Comparison of ENCODE assay signal across 1 cellular context in the genomic region with DNA sequence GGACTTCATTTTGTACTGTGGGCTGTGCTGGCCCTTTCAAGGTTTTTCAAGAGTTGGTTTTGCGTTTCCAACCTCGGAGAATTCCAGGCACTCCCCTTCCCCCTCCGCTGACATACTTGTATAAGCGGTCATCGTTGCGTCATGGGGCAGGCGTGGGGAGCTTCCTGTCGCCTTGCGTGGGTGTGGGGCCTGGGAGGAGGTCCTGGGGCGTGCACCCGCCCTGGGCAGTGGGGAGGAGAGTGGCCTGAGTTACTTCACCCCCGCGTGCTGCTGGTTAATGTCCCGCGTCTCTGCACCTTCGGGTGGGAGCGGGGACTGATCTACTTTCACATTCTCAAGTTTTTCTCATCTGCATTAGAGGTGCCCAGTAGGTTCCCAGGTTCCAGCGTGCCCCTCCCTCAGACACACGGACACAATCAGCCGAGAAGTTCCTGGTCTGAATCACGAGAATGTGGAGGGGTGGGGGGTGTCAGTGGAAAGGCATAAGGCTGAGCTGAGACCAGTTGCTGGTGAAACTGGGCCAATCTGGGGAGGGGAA.
TF ChIP-seq lines count a peak whose summit lies in the region.

No MANE protein-coding gene starts in this region.

TF ChIP-seq in K562, 482 proteins besides CTCF, POLR2A, EP300 and RAD21 (continued from another document and continues in another):
- TF ChIP-seq, protein P1, sequence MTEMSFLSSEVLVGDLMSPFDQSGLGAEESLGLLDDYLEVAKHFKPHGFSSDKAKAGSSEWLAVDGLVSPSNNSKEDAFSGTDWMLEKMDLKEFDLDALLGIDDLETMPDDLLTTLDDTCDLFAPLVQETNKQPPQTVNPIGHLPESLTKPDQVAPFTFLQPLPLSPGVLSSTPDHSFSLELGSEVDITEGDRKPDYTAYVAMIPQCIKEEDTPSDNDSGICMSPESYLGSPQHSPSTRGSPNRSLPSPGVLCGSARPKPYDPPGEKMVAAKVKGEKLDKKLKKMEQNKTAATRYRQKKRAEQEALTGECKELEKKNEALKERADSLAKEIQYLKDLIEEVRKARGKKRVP (CRISPR knock-in tag; IDR thresholded peaks at IDR 0.05), result peak; percentile 81
- TF ChIP-seq MTA3 (IDR thresholded peaks at IDR 0.05; ENCODE audit: borderline replicate concordance), result peak; percentile 91
- 0 out of 2 replicates have a peak, but pooled peaks have one; percentile 19 for TF ChIP-seq CC2D1A (IDR thresholded peaks at IDR 0.05)
- no peak for TF ChIP-seq MAFF (IDR thresholded peaks at IDR 0.05; ENCODE audit: low read length)
- TF ChIP-seq KHSRP (IDR thresholded peaks at IDR 0.05), result peak; percentile 26; the same call in 1 of the 2 replicates
- no peak; the same call in 1 of the 2 replicates for TF ChIP-seq TGIF2 (CRISPR knock-in tag; IDR thresholded peaks at IDR 0.05)
- peak; percentile 70; the same call in 1 of the 2 replicates for TF ChIP-seq MTA1 (IDR thresholded peaks at IDR 0.05; ENCODE audit: borderline replicate concordance)
- TF ChIP-seq PHF20 (IDR thresholded peaks at IDR 0.05; ENCODE audit: partially characterized antibody), result no peak
- TF ChIP-seq LARP7 (IDR thresholded peaks at IDR 0.05), result peak; percentile 6; the same call in 1 of the 2 replicates
- TF ChIP-seq POLR2H (tag; IDR thresholded peaks at IDR 0.05; ENCODE audit: low read depth), result no peak
- TF ChIP-seq, protein P2, sequence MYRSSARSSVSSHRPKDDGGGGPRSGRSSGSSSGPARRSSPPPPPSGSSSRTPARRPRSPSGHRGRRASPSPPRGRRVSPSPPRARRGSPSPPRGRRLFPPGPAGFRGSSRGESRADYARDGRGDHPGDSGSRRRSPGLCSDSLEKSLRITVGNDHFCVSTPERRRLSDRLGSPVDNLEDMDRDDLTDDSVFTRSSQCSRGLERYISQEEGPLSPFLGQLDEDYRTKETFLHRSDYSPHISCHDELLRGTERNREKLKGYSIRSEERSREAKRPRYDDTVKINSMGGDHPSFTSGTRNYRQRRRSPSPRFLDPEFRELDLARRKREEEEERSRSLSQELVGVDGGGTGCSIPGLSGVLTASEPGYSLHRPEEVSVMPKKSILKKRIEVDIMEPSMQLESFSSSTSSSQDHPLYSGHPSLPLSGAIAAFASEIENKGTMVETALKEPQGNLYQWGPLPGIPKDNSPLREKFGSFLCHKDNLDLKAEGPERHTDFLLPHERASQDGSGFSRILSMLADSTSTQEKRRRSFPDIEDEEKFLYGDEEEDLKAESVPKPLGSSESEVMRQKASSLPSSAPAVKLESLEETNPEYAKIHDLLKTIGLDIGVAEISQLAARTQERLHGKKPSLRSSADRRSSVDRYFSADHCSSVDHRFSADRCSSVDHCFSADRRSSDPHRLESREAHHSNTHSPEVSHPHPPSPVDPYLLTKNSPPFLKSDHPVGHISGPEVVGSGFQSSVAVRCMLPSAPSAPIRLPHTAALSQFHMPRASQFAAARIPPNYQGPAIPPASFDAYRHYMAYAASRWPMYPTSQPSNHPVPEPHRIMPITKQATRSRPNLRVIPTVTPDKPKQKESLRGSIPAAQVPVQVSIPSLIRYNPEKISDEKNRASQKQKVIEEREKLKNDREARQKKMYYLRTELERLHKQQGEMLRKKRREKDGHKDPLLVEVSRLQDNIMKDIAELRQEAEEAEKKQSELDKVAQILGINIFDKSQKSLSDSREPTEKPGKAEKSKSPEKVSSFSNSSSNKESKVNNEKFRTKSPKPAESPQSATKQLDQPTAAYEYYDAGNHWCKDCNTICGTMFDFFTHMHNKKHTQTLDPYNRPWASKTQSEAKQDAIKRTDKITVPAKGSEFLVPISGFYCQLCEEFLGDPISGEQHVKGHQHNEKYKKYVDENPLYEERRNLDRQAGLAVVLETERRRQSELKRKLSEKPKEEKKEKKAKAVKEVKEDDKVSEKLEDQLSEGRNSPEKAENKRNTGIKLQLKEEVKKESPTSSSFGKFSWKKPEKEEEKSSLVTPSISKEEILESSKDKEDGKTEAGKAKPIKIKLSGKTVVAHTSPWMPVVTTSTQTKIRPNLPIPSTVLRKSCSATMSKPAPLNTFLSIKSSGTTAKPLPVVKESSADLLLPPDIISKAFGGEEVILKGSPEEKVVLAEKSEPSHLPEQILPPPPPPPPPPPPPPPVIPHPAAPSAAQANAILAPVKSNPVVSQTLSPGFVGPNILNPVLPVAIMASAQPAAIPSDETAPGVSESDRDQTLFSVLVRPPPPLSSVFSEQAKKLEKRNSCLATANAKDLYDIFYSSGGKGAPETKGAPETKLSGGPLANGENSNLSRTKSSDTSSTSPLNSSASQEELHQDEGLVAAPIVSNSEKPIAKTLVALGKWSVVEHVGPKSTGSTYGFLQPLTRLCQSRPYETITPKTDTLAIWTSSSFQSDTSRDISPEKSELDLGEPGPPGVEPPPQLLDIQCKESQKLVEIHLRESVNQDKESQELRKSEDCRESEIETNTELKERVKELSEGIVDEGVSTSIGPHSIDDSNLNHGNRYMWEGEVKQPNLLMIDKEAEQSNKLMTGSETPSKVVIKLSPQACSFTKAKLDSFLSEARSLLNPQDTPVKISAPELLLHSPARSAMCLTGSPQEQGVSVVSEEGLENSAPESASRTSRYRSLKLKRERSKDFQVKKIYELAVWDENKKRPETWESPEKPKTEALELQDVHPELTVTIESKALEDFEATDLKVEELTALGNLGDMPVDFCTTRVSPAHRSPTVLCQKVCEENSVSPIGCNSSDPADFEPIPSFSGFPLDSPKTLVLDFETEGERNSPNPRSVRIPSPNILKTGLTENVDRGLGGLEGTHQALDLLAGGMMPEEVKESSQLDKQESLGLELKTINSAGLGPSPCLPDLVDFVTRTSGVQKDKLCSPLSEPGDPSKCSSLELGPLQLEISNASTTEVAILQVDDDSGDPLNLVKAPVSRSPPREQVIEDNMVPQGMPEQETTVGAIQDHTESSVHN (IDR thresholded peaks at IDR 0.05; ENCODE audit: borderline replicate concordance in 1 of 2, low read depth in 1 of 2), result peak in 1 of 2 experiments; percentile 47; a peak in 1 of 4 replicates
- TF ChIP-seq ZNF140 (CRISPR knock-in tag; IDR thresholded peaks at IDR 0.05), result no peak
- no peak for TF ChIP-seq ZNF197 (CRISPR knock-in tag; IDR thresholded peaks at IDR 0.05; ENCODE audit: low read depth)
- TF ChIP-seq ZNF77 (CRISPR knock-in tag; IDR thresholded peaks at IDR 0.05), result no peak
- no peak for TF ChIP-seq ZBED1 (IDR thresholded peaks at IDR 0.05)
- no peak for TF ChIP-seq HMG20B (CRISPR knock-in tag; IDR thresholded peaks at IDR 0.05)
- TF ChIP-seq GATAD2A (IDR thresholded peaks at IDR 0.05), result 0 out of 2 replicates have a peak, but pooled peaks have one; percentile 43
- peak in 1 of 2 experiments; percentile 33; a peak in 1 of 4 replicates for TF ChIP-seq FOXA3 (CRISPR knock-in tag; conservative IDR thresholded peaks at IDR 0.05 in 1 of 2, IDR thresholded peaks at IDR 0.05 in 1 of 2)
- no peak for TF ChIP-seq PHF8 (IDR thresholded peaks at IDR 0.05; ENCODE audit: borderline replicate concordance, low read length)
- no peak for TF ChIP-seq CHCHD3 (CRISPR knock-in tag; IDR thresholded peaks at IDR 0.05)
- TF ChIP-seq, protein P3, sequence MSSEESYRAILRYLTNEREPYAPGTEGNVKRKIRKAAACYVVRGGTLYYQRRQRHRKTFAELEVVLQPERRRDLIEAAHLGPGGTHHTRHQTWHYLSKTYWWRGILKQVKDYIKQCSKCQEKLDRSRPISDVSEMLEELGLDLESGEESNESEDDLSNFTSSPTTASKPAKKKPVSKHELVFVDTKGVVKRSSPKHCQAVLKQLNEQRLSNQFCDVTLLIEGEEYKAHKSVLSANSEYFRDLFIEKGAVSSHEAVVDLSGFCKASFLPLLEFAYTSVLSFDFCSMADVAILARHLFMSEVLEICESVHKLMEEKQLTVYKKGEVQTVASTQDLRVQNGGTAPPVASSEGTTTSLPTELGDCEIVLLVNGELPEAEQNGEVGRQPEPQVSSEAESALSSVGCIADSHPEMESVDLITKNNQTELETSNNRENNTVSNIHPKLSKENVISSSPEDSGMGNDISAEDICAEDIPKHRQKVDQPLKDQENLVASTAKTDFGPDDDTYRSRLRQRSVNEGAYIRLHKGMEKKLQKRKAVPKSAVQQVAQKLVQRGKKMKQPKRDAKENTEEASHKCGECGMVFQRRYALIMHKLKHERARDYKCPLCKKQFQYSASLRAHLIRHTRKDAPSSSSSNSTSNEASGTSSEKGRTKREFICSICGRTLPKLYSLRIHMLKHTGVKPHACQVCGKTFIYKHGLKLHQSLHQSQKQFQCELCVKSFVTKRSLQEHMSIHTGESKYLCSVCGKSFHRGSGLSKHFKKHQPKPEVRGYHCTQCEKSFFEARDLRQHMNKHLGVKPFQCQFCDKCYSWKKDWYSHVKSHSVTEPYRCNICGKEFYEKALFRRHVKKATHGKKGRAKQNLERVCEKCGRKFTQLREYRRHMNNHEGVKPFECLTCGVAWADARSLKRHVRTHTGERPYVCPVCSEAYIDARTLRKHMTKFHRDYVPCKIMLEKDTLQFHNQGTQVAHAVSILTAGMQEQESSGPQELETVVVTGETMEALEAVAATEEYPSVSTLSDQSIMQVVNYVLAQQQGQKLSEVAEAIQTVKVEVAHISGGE (CRISPR knock-in tag; IDR thresholded peaks at IDR 0.05), result no peak
- TF ChIP-seq CEBPB (tag; IDR thresholded peaks at IDR 0.05), result peak; percentile 86
- no peak for TF ChIP-seq RBM34 (IDR thresholded peaks at IDR 0.05; ENCODE audit: borderline replicate concordance, insufficient read depth, low read length)
- TF ChIP-seq RBBP5 (IDR thresholded peaks at IDR 0.05; ENCODE audit: borderline replicate concordance, insufficient read depth, low read length, poor library complexity, severe bottlenecking), result no peak
- no peak for TF ChIP-seq NR2C2 (CRISPR knock-in tag; IDR thresholded peaks at IDR 0.05)
- no peak for TF ChIP-seq NR2C2 (tag; IDR thresholded peaks at IDR 0.05)
- TF ChIP-seq ZNF217 (CRISPR knock-in tag; IDR thresholded peaks at IDR 0.05), result no peak
- no peak; the same call in 1 of the 2 replicates for TF ChIP-seq LCOR (CRISPR knock-in tag; IDR thresholded peaks at IDR 0.05)
- TF ChIP-seq KLF6 (CRISPR knock-in tag; IDR thresholded peaks at IDR 0.05; ENCODE audit: borderline replicate concordance), result 0 out of 2 replicates have a peak, but pooled peaks have one; percentile 66
- TF ChIP-seq NONO (IDR thresholded peaks at IDR 0.05; ENCODE audit: low read depth in 2 of 2, low read length in 1 of 2), result no peak
- TF ChIP-seq ZNF354B (CRISPR knock-in tag; IDR thresholded peaks at IDR 0.05), result no peak
- TF ChIP-seq, protein P4, sequence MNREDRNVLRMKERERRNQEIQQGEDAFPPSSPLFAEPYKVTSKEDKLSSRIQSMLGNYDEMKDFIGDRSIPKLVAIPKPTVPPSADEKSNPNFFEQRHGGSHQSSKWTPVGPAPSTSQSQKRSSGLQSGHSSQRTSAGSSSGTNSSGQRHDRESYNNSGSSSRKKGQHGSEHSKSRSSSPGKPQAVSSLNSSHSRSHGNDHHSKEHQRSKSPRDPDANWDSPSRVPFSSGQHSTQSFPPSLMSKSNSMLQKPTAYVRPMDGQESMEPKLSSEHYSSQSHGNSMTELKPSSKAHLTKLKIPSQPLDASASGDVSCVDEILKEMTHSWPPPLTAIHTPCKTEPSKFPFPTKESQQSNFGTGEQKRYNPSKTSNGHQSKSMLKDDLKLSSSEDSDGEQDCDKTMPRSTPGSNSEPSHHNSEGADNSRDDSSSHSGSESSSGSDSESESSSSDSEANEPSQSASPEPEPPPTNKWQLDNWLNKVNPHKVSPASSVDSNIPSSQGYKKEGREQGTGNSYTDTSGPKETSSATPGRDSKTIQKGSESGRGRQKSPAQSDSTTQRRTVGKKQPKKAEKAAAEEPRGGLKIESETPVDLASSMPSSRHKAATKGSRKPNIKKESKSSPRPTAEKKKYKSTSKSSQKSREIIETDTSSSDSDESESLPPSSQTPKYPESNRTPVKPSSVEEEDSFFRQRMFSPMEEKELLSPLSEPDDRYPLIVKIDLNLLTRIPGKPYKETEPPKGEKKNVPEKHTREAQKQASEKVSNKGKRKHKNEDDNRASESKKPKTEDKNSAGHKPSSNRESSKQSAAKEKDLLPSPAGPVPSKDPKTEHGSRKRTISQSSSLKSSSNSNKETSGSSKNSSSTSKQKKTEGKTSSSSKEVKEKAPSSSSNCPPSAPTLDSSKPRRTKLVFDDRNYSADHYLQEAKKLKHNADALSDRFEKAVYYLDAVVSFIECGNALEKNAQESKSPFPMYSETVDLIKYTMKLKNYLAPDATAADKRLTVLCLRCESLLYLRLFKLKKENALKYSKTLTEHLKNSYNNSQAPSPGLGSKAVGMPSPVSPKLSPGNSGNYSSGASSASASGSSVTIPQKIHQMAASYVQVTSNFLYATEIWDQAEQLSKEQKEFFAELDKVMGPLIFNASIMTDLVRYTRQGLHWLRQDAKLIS (CRISPR knock-in tag; IDR thresholded peaks at IDR 0.05), result peak; percentile 86
- TF ChIP-seq PHB2 (IDR thresholded peaks at IDR 0.05; ENCODE audit: low read depth), result no peak
- TF ChIP-seq, protein P5, sequence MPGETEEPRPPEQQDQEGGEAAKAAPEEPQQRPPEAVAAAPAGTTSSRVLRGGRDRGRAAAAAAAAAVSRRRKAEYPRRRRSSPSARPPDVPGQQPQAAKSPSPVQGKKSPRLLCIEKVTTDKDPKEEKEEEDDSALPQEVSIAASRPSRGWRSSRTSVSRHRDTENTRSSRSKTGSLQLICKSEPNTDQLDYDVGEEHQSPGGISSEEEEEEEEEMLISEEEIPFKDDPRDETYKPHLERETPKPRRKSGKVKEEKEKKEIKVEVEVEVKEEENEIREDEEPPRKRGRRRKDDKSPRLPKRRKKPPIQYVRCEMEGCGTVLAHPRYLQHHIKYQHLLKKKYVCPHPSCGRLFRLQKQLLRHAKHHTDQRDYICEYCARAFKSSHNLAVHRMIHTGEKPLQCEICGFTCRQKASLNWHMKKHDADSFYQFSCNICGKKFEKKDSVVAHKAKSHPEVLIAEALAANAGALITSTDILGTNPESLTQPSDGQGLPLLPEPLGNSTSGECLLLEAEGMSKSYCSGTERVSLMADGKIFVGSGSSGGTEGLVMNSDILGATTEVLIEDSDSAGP (CRISPR knock-in tag; IDR thresholded peaks at IDR 0.05), result no peak
- no peak for TF ChIP-seq ARHGAP35 (IDR thresholded peaks at IDR 0.05; ENCODE audit: partially characterized antibody)
- TF ChIP-seq, protein P6, sequence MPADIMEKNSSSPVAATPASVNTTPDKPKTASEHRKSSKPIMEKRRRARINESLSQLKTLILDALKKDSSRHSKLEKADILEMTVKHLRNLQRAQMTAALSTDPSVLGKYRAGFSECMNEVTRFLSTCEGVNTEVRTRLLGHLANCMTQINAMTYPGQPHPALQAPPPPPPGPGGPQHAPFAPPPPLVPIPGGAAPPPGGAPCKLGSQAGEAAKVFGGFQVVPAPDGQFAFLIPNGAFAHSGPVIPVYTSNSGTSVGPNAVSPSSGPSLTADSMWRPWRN (IDR thresholded peaks at IDR 0.05; ENCODE audit: low read depth), result no peak
- TF ChIP-seq ZNF146 (CRISPR knock-in tag; IDR thresholded peaks at IDR 0.05; ENCODE audit: unreplicated experiment), result no peak
- no peak for TF ChIP-seq ETV6 (IDR thresholded peaks at IDR 0.05; ENCODE audit: borderline replicate concordance in 1 of 2, low read depth in 2 of 2, low read length in 1 of 2)
- peak; percentile 70; the same call in 1 of the 2 replicates for TF ChIP-seq ETV6 (CRISPR knock-in tag; IDR thresholded peaks at IDR 0.05; ENCODE audit: borderline replicate concordance)
- no peak for TF ChIP-seq ZNF184 (CRISPR knock-in tag; IDR thresholded peaks at IDR 0.05)
- TF ChIP-seq ZNF445 (CRISPR knock-in tag; IDR thresholded peaks at IDR 0.05; ENCODE audit: low read depth), result no peak
- peak; percentile 82 for TF ChIP-seq JUND (IDR thresholded peaks at IDR 0.05; ENCODE audit: borderline replicate concordance, low read depth, low read length)
- peak; percentile 64; the same call in 1 of the 3 replicates for TF ChIP-seq JUND (tag; IDR thresholded peaks at IDR 0.05; ENCODE audit: borderline replicate concordance, low read depth, low read length)
- TF ChIP-seq ZNF707 (CRISPR knock-in tag; conservative IDR thresholded peaks at IDR 0.05), result no peak
- TF ChIP-seq ZNF830 (CRISPR knock-in tag; IDR thresholded peaks at IDR 0.05), result no peak
- TF ChIP-seq TEAD2 (tag; IDR thresholded peaks at IDR 0.05), result 0 out of 2 replicates have a peak, but pooled peaks have one; percentile 34
- TF ChIP-seq HDAC6 (IDR thresholded peaks at IDR 0.05; ENCODE audit: low read depth, low read length), result no peak
